Comparison of ENCODE assay signal across 18 cellular contexts in the genomic region with DNA sequence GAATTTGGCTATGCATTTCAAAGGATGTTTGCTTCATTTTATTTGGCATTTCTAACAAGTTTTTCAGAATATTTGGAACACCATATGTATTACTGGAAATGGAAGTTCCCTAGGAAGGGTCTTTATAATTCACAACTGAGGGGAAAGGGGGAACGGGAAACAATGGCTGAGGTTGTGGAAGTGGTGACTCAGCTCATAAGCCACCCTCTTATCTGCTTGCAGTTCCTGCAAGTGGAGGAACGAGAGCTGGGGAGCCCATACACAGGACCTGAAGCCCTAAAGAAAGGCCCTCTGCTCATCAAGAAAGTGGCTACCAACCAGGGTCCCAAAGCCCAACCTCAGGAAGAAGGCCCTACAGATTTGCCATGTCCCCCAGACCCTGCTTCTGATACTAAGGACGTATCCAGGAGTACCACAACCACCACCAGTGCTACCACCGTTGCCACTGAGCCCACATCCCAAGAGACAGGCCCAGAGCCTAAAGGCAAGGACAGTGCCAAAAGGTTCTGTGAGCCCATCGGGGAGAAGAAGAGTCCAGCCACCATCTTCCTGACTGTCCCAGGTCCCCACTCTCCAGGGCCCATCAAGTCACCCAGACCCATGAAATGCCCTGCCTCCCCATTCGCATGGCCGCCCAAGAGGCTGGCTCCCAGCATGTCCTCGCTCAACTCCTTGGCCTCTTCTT. TPM values are rescaled to one million over a fixed set of nuclear protein-coding genes. Genes with fewer than 3 reads are reported as not detected.
"Had no signal": no experiment of that assay in that cellular context is flagged by ENCODE, and none has a peak within 500 bp of the region (broad histone marks: within the 10 kb centered on the region; RNA-seq: fewer than 3 reads in every experiment).

No MANE protein-coding gene starts in this region.

- H3K36me3 ChIP-seq: colonic mucosa, gastroesophageal sphincter, uterus had no signal

- H3K4me1 ChIP-seq: colonic mucosa, gastroesophageal sphincter had no signal

- DNase-seq: colonic mucosa; effector CD4-positive, alpha-beta T cell; endodermal cell; immature natural killer cell; kidney; left cardiac atrium; left ventricle myocardium superior; mesendoderm; naive thymus-derived CD4-positive, alpha-beta T cell; posterior cingulate gyrus; stimulated activated CD4-positive, alpha-beta T cell treated with anti-CD3 and anti-CD28 coated beads, Interleukin-12 subunit alpha, Interleukin-12 subunit beta, amount 100 ng/mL, for 4 hours; stimulated activated naive CD4-positive, alpha-beta T cell treated with Interleukin-2 at 50 U/mL for 16 hours; uterus had no signal

- ATAC-seq: gastroesophageal sphincter; left cardiac atrium; left ventricle myocardium superior; naive thymus-derived CD4-positive, alpha-beta T cell; sciatic nerve had no signal

- H3K27me3 ChIP-seq: colonic mucosa, uterus had no signal

- H3K27ac ChIP-seq: colonic mucosa, gastroesophageal sphincter, skin epidermis had no signal

- H3K9me3 ChIP-seq: colonic mucosa, gastroesophageal sphincter, uterus had no signal

- H3K4me3 ChIP-seq: colonic mucosa, gastroesophageal sphincter, skin epidermis, uterus had no signal

- FAIRE-seq: kidney had no signal

RNA-seq across cellular contexts. Expression of gene ESYT3, which starts 37.9 kb away (rescaled TPM):
- total RNA-seq: lung microvascular endothelial cell, pulmonary artery endothelial cell had no signal
- polyA plus RNA-seq: immature natural killer cell had no signal
